In genomic region chr16:11474617-11475291, GRCh38 we compare ENCODE assay signal across 1 cellular context.
TF ChIP-seq lines count a peak whose summit lies in the region.

No MANE protein-coding gene starts in this region.

TF ChIP-seq in K562, 482 proteins besides CTCF, POLR2A, EP300 and RAD21 (continued from another document):
- TF ChIP-seq RAD51 (IDR thresholded peaks at IDR 0.05; ENCODE audit: borderline replicate concordance, low read depth) (0 out of 2 replicates have a peak, but pooled peaks have one; percentile 12), STAG1 (CRISPR knock-in tag; IDR thresholded peaks at IDR 0.05; ENCODE audit: borderline replicate concordance) (no peak), USF2 (CRISPR knock-in tag; IDR thresholded peaks at IDR 0.05) (0 out of 2 replicates have a peak, but pooled peaks have one; percentile 4), ZBTB40 (IDR thresholded peaks at IDR 0.05) (no peak), ZBTB40 (CRISPR knock-in tag; IDR thresholded peaks at IDR 0.05) (no peak), ZNF143 (CRISPR knock-in tag; IDR thresholded peaks at IDR 0.05) (no peak), BRF1 (IDR thresholded peaks at IDR 0.05; ENCODE audit: borderline replicate concordance, extremely low read depth, insufficient read length) (no peak)
